16 cellular contexts compared by ENCODE assay signal in genomic region chr17:1979182-1979980, GRCh38. TPM values are rescaled to one million over a fixed set of nuclear protein-coding genes. Genes with fewer than 3 reads are reported as not detected.
DNase-seq lines count a peak whose midpoint lies in the region; ATAC-seq lines count a peak whose summit lies in the region.
"Had no signal": no experiment of that assay in that cellular context is flagged by ENCODE, and none has a peak within 500 bp of the region (broad histone marks: within the 10 kb centered on the region; RNA-seq: fewer than 3 reads in every experiment).

No MANE protein-coding gene starts in this region.

- H2BK5ac ChIP-seq in mesenchymal stem cell (ENCODE audit: low read depth, low read length, poor library complexity, severe bottlenecking) = no peak overlapping the region

- no peak overlapping the region for H3K23ac ChIP-seq in mesenchymal stem cell (ENCODE audit: low read length in 2 of 2)

- no peak overlapping the region for H3K4me3 ChIP-seq in mesenchymal stem cell (ENCODE audit: insufficient read depth in 1 of 2, low read depth in 1 of 2, low read length in 2 of 2)
- H3K4me3 ChIP-seq: GM23248, skin epidermis had no signal

- no peak overlapping the region for H3K4ac ChIP-seq in mesenchymal stem cell (ENCODE audit: low read depth in 1 of 2, low read length in 2 of 2)

- H4K91ac ChIP-seq in mesenchymal stem cell (ENCODE audit: low read length) = no peak overlapping the region

- ATAC-seq in GM21737 (IDR thresholded peaks at IDR 0.05; ENCODE audit: unreplicated experiment) (no peak), HG03135 (IDR thresholded peaks at IDR 0.05; ENCODE audit: unreplicated experiment) (no peak)

- peaks cover 31 to 45% of the 10 kb centered on the region in 2 experiments for H3K27me3 ChIP-seq in mesenchymal stem cell (ENCODE audit: control insufficient read depth in 1 of 2, insufficient read depth in 1 of 2, low read length in 2 of 2)

- H2BK12ac ChIP-seq in mesenchymal stem cell (ENCODE audit: low read length in 2 of 2) = no peak overlapping the region

- no peak overlapping the region for H3K9ac ChIP-seq in mesenchymal stem cell (ENCODE audit: low read length)
- H3K9ac ChIP-seq: GM23248 had no signal

- no peaks in the 10 kb centered on the region for H3K9me3 ChIP-seq in mesenchymal stem cell (ENCODE audit: control insufficient read depth, low read length)

- H2BK15ac ChIP-seq in mesenchymal stem cell (ENCODE audit: low read depth, poor library complexity, severe bottlenecking) = no peak overlapping the region

- in situ Hi-C loops in ACHN (cut with HindIII; ENCODE audit: low pct_ligation_motif_present, low pct_unique_long_range_greater_than_20kb, low sequenced_read_pairs) = no loop called here

- 73% methylated on average over 9 of the region's 11 CpGs for WGBS in mesenchymal stem cell

- H2AK5ac ChIP-seq in mesenchymal stem cell (ENCODE audit: low read length, severe bottlenecking) = no peak overlapping the region

- no peak overlapping the region for H2BK120ac ChIP-seq in mesenchymal stem cell (ENCODE audit: low read depth, low read length)

- H3K36me3 ChIP-seq in mesenchymal stem cell (ENCODE audit: control insufficient read depth in 1 of 2, insufficient read depth in 2 of 2, low read depth in 1 of 2, low read length in 2 of 2) = no peaks in the 10 kb centered on the region

- H3K18ac ChIP-seq in mesenchymal stem cell (ENCODE audit: low read depth in 1 of 2, low read length in 2 of 2) = no peak overlapping the region

- no peak overlapping the region for H3K4me2 ChIP-seq in mesenchymal stem cell (ENCODE audit: low read length, poor library complexity, severe bottlenecking)

- H2AFZ ChIP-seq in mesenchymal stem cell (ENCODE audit: low read depth, low read length) = no peak overlapping the region
- H2AFZ ChIP-seq: GM23248 had no signal

- H3K27ac ChIP-seq in mesenchymal stem cell (ENCODE audit: low read length, poor library complexity, severe bottlenecking) = peak overlapping the region; percentile 47
- H3K27ac ChIP-seq: GM23248, skin epidermis had no signal

- no peak overlapping the region for H3K14ac ChIP-seq in mesenchymal stem cell (ENCODE audit: low read length in 2 of 2)

- no peaks in the 10 kb centered on the region for H3K79me1 ChIP-seq in mesenchymal stem cell (replicated peaks; ENCODE audit: low read length, poor library complexity, severe bottlenecking)

- peaks cover 47% of the 10 kb centered on the region for H3K4me1 ChIP-seq in mesenchymal stem cell (ENCODE audit: control insufficient read depth, insufficient read depth, low read depth, low read length)

- DNase-seq in ACHN = peak; percentile 95
- peak; percentile 84 for DNase-seq in DMS79 treated with DMSO at 0.1 percent for 48 hours (lab: John Stamatoyannopoulos, UW)
- DNase-seq in cerebellar nuclear complex (lab: John Stamatoyannopoulos, UW) = peak; percentile 24 to 25
- no peak for DNase-seq in mesenchymal stem cell
- DNase-seq in NCI-H446 treated with DMSO at 0.1 percent for 48 hours (lab: John Stamatoyannopoulos, UW) = no peak
- DNase-seq: Calu3; effector CD8-positive, alpha-beta T cell; GDM1; GM23248; MV-4-11; stimulated activated CD4-positive, alpha-beta T cell treated with anti-CD3 and anti-CD28 coated beads, Interleukin-4, amount 100 ng/mL, for 4 hours; stimulated activated CD8-positive, alpha-beta memory T cell treated with anti-CD3 and anti-CD28 coated beads, Interleukin-4, amount 100 ng/mL, for 48 hours; T-helper 2 cell had no signal

- H4K8ac ChIP-seq in mesenchymal stem cell (ENCODE audit: low read length) = no peak overlapping the region

RNA-seq across cellular contexts. Expression of gene RTN4RL1, which starts 45.8 kb away (rescaled TPM):
- polyA plus RNA-seq in mesenchymal stem cell (2013, experiment 1 of 2) = 0.10 TPM
- polyA plus RNA-seq in mesenchymal stem cell (2013, experiment 2 of 2) = 0.04 TPM
- polyA plus RNA-seq: GM23248 had no signal

RNA-seq across cellular contexts. Expression of gene DPH1, which starts 50.6 kb away (rescaled TPM):
- polyA plus RNA-seq in mesenchymal stem cell (2013, experiment 1 of 2) = 24.6 TPM
- 23.7 TPM for polyA plus RNA-seq in mesenchymal stem cell (2013, experiment 2 of 2)

Comparison
In these comparisons a context has a peak if more than half of its experiments do, and no peak if none do; other contexts are left out.
1. DNase-seq: peak in ACHN (single experiment), DMS79 treated with DMSO at 0.1 percent for 48 hours (single experiment) and cerebellar nuclear complex (2 of 2); none in mesenchymal stem cell (single experiment) and NCI-H446 treated with DMSO at 0.1 percent for 48 hours (single experiment).